Comparison of ENCODE assay signal across 5 cellular contexts in genomic region chr17:38933962-38934361, GRCh38. TPM values are rescaled to one million over a fixed set of nuclear protein-coding genes. Genes with fewer than 3 reads are reported as not detected.
"Had no signal": no experiment of that assay in that cellular context is flagged by ENCODE, and none has a peak within 500 bp of the region (broad histone marks: within the 10 kb centered on the region; RNA-seq: fewer than 3 reads in every experiment).

No MANE protein-coding gene starts in this region.

RNA-seq across cellular contexts. Expression of gene FBXO47, which starts 33.2 kb away (rescaled TPM):
- total RNA-seq: activated CD8-positive, alpha-beta T cell treated with anti-CD3 and anti-CD28 coated beads for 36 hours; activated T-helper 2 cell treated with anti-CD3 and anti-CD28 coated beads, Interferon-gamma antibody, Interleukin-2, Interleukin-4, amounts not matched to agents 10 μg/mL and 5 μg/mL and 100 μg/mL, durations not matched to agents 14 hours and 24 hours and 36 hours; LHCN-M2; PC-9; Right ventricle myocardium superior had no signal
